In genomic region chr11:64157987-64158386, GRCh38 we compare ENCODE assay signal across 16 cellular contexts. TPM values are rescaled to one million over a fixed set of nuclear protein-coding genes. Genes with fewer than 3 reads are reported as not detected.
DNase-seq lines count a peak whose midpoint lies in the region; TF ChIP-seq lines count a peak whose summit lies in the region.
"Had no signal": no experiment of that assay in that cellular context is flagged by ENCODE, and none has a peak within 500 bp of the region (broad histone marks: within the 10 kb centered on the region; RNA-seq: fewer than 3 reads in every experiment).

No MANE protein-coding gene starts in this region.

- H4K20me1 ChIP-seq in osteoblast (ENCODE audit: insufficient read depth, low read length) = peaks cover 13% of the 10 kb centered on the region

- H3K27ac ChIP-seq in WERI-Rb-1 (peak overlapping the region; percentile 94), osteoblast (ENCODE audit: low read depth, low read length) (no peak overlapping the region)

- H3K27me3 ChIP-seq in BE2C = no peaks in the 10 kb centered on the region
- no peaks in the 10 kb centered on the region for H3K27me3 ChIP-seq in WERI-Rb-1 (ENCODE audit: insufficient read depth, low read depth, severe bottlenecking)
- H3K27me3 ChIP-seq in osteoblast (ENCODE audit: insufficient read depth, low read length) = no peaks in the 10 kb centered on the region

- H3K9me3 ChIP-seq in BE2C (no peaks in the 10 kb centered on the region), WERI-Rb-1 (ENCODE audit: severe bottlenecking) (no peaks in the 10 kb centered on the region), osteoblast (ENCODE audit: low read depth, low read length) (no peaks in the 10 kb centered on the region)

- peaks cover 3% of the 10 kb centered on the region for H3K79me2 ChIP-seq in osteoblast (ENCODE audit: insufficient read depth, low read length)

- H3K4me3 ChIP-seq in BE2C (ENCODE audit: low read depth, low read length) = no peak overlapping the region
- H3K4me3 ChIP-seq in WERI-Rb-1 (ENCODE audit: low read depth, low read length) = no peak overlapping the region
- no peak overlapping the region for H3K4me3 ChIP-seq in osteoblast (ENCODE audit: insufficient read depth, low read length)
- H3K4me3 ChIP-seq: GM12878 had no signal

- DNase-seq in NCI-H2171 treated with DMSO at 0.1 percent for 48 hours (lab: John Stamatoyannopoulos, UW) = peak; percentile 48
- DNase-seq in NCI-H2171 (lab: John Stamatoyannopoulos, UW) = no peak
- DNase-seq in BE2C = peak; percentile 45
- DNase-seq in WERI-Rb-1 = no peak
- peak; percentile 46 for DNase-seq in osteoblast (ENCODE audit: insufficient read length, low spot score, missing footprints)
- DNase-seq in NCI-H1105 (lab: John Stamatoyannopoulos, UW) = no peak
- no peak for DNase-seq in NCI-H1694 (lab: John Stamatoyannopoulos, UW)
- DNase-seq: 8988T; AML-193; C1 segment of cervical spinal cord; Calu3; CD4-positive, alpha-beta T cell; DMS79; GOT3; H9 had no signal

- H3K4me2 ChIP-seq in osteoblast (ENCODE audit: insufficient read depth, low read length) = no peak overlapping the region

- no peak for TF ChIP-seq CTCF in BE2C (IDR thresholded peaks at IDR 0.05; ENCODE audit: low read depth, low read length)
- TF ChIP-seq CTCF in WERI-Rb-1 (IDR thresholded peaks at IDR 0.05; ENCODE audit: low read depth, low read length) = no peak
- TF ChIP-seq CTCF in osteoblast (IDR thresholded peaks at IDR 0.05; ENCODE audit: extremely low read depth, low read depth, low read length) = no peak

- peaks cover 3% of the 10 kb centered on the region; the same call in 1 of the 2 replicates for H3K4me1 ChIP-seq in BE2C
- H3K4me1 ChIP-seq in osteoblast (ENCODE audit: insufficient read depth, low read length) = no peaks in the 10 kb centered on the region

- H2AFZ ChIP-seq in osteoblast (ENCODE audit: low read length) = no peak overlapping the region

- H3K36me3 ChIP-seq in BE2C (no peaks in the 10 kb centered on the region), WERI-Rb-1 (peaks cover 18% of the 10 kb centered on the region), osteoblast (ENCODE audit: insufficient read depth, low read length) (no peaks in the 10 kb centered on the region)

RNA-seq across cellular contexts. Expression of gene MACROD1, which starts 7.9 kb away (rescaled TPM):
- 24.5 TPM for polyA plus RNA-seq in BE2C (2012; ENCODE audit: insufficient read depth, insufficient read length, low read depth)
- total RNA-seq in osteoblast = 17.7 TPM in 2 replicates

RNA-seq across cellular contexts. Expression of gene STIP1, which starts 28.0 kb away (rescaled TPM):
- 313 TPM for polyA plus RNA-seq in BE2C (2012; ENCODE audit: insufficient read depth, insufficient read length, low read depth)
- total RNA-seq in osteoblast = 85.5 and 94.5 TPM in 2 replicates

RNA-seq across cellular contexts. Expression of gene FERMT3, which starts 48.5 kb away (rescaled TPM):
- 9.3 TPM for polyA plus RNA-seq in BE2C (2012; ENCODE audit: insufficient read depth, insufficient read length, low read depth)
- 0.59 and 1.1 TPM in 2 replicates for total RNA-seq in osteoblast

Comparison
In these comparisons a context has a peak if more than half of its experiments do, and no peak if none do; other contexts are left out.
1. DNase-seq: peak in NCI-H2171 treated with DMSO at 0.1 percent for 48 hours (single experiment), BE2C (single experiment) and osteoblast (single experiment); none in NCI-H2171 (single experiment), WERI-Rb-1 (single experiment), NCI-H1105 (single experiment) and NCI-H1694 (single experiment).